Comparison of ENCODE assay signal across 9 cellular contexts in genomic region chr11:117979481-117980211, GRCh38. TPM values are rescaled to one million over a fixed set of nuclear protein-coding genes. Genes with fewer than 3 reads are reported as not detected.
A peak's percentile ranks its signal among the peaks of the same experiment; 100 is the strongest.
DNase-seq lines count a peak whose midpoint lies in the region; ATAC-seq and TF ChIP-seq lines count a peak whose summit lies in the region.
"Had no signal": no experiment of that assay in that cellular context is flagged by ENCODE, and none has a peak within 500 bp of the region (broad histone marks: within the 10 kb centered on the region; RNA-seq: fewer than 3 reads in every experiment).

No MANE protein-coding gene starts in this region.

- H3K27ac Mint-ChIP-seq in CD8-positive, alpha-beta T cell = peak overlapping the region; percentile 49
- peak overlapping the region; percentile 90 for H3K27ac Mint-ChIP-seq in activated CD8-positive, alpha-beta T cell treated with anti-CD3 and anti-CD28 coated beads for 36 hours

- H3K4me1 ChIP-seq in CD8-positive, alpha-beta T cell (ENCODE audit: insufficient read depth, low read length) = peaks cover 70% of the 10 kb centered on the region
- no peaks in the 10 kb centered on the region for H3K4me1 ChIP-seq in mucosa of descending colon (ENCODE audit: low read depth)

- TF ChIP-seq CTCF in CD8-positive, alpha-beta T cell (IDR thresholded peaks at IDR 0.05) = no peak
- TF ChIP-seq CTCF in activated CD8-positive, alpha-beta T cell treated with anti-CD3 and anti-CD28 coated beads for 36 hours (IDR thresholded peaks at IDR 0.05) = no peak
- TF ChIP-seq CTCF in mucosa of descending colon (IDR thresholded peaks at IDR 0.05) = no peak
- no peak for TF ChIP-seq CTCF in GM13976 (IDR thresholded peaks at IDR 0.05; ENCODE audit: borderline replicate concordance, control extremely low read depth, extremely low read depth, insufficient read depth, missing control alignments)

- H3K9me3 ChIP-seq in CD8-positive, alpha-beta T cell (ENCODE audit: low read length) = peaks cover 2% of the 10 kb centered on the region
- H3K9me3 ChIP-seq in mucosa of descending colon = no peaks in the 10 kb centered on the region

- in situ Hi-C loops in GM13976 (cut with MboI; ENCODE audit: low sequenced_read_pairs, unreplicated experiment) = no loop called here

- DNase-seq in CD8-positive, alpha-beta T cell = no peak
- peak; percentile 49 for DNase-seq in activated CD8-positive, alpha-beta T cell treated with anti-CD3 and anti-CD28 coated beads for 36 hours
- DNase-seq in mucosa of descending colon (no peak), iPS-NIHi7 (ENCODE audit: extremely low spot score) (no peak), GM13976 (ENCODE audit: low spot score) (no peak), COR-L47 (lab: John Stamatoyannopoulos, UW) (no peak)
- DNase-seq: NCI-H524 had no signal

- peak overlapping the region; percentile 13 for H3K4me3 Mint-ChIP-seq in CD8-positive, alpha-beta T cell
- H3K4me3 Mint-ChIP-seq in activated CD8-positive, alpha-beta T cell treated with anti-CD3 and anti-CD28 coated beads for 36 hours = no peak overlapping the region

- intact Hi-C loops in CD8-positive, alpha-beta T cell (cut with DNase I, micrococcal nuclease) = no loop called here
- intact Hi-C loops in activated CD8-positive, alpha-beta T cell treated with anti-CD3 and anti-CD28 coated beads for 36 hours (cut with micrococcal nuclease) = no loop called here
- intact Hi-C loops in mucosa of descending colon (cut with DNase I, micrococcal nuclease) = no loop called here

- ATAC-seq in CD8-positive, alpha-beta T cell = peak; percentile 45
- peak; percentile 76 for ATAC-seq in GM21447 (IDR thresholded peaks at IDR 0.05; ENCODE audit: unreplicated experiment)
- peak; percentile 52 for ATAC-seq in activated CD8-positive, alpha-beta T cell treated with anti-CD3 and anti-CD28 coated beads for 36 hours
- ATAC-seq in mucosa of descending colon = peak; percentile 72
- no peak for ATAC-seq in GM19455 (IDR thresholded peaks at IDR 0.05; ENCODE audit: unreplicated experiment)

- CTCF ChIA-PET in CD8-positive, alpha-beta T cell (lab: Charles Lee) = interaction anchor here (0.8 to 5.1 kb wide), 7 partner anchors 9 to 155 kb away, joined by 3 to 45 read pairs (median 14); partner anchors contain the start of gene FXYD2
- CTCF ChIA-PET in activated CD8-positive, alpha-beta T cell treated with anti-CD3 and anti-CD28 coated beads for 36 hours (lab: Charles Lee) = interaction anchor here (1.1 to 31.9 kb wide), 7 partner anchors 19 to 172 kb away, joined by 3 to 386 read pairs (median 4); no protein-coding TSS in a partner anchor

- H3K4me3 ChIP-seq in CD8-positive, alpha-beta T cell (ENCODE audit: low read depth, low read length) = no peak overlapping the region
- H3K4me3 ChIP-seq in mucosa of descending colon = no peak overlapping the region

- POLR2A ChIA-PET in CD8-positive, alpha-beta T cell (lab: Charles Lee) = interaction anchor here (0.8 to 7.8 kb wide), 7 partner anchors 8 to 72 kb away, joined by 3 to 87 read pairs (median 4); partner anchors contain the start of gene IL10RA
- POLR2A ChIA-PET in activated CD8-positive, alpha-beta T cell treated with anti-CD3 and anti-CD28 coated beads for 36 hours (lab: Charles Lee) = interaction anchor here (0.6 to 32.8 kb wide), 7 partner anchors 9 to 749 kb away, joined by 3 to 710 read pairs (median 4); partner anchors contain the start of gene IL10RA

- H3K27me3 Mint-ChIP-seq in CD8-positive, alpha-beta T cell (ENCODE audit: low read depth) = no peaks in the 10 kb centered on the region
- no peaks in the 10 kb centered on the region for H3K27me3 Mint-ChIP-seq in activated CD8-positive, alpha-beta T cell treated with anti-CD3 and anti-CD28 coated beads for 36 hours

- no peaks in the 10 kb centered on the region for H3K27me3 ChIP-seq in CD8-positive, alpha-beta T cell (ENCODE audit: insufficient read depth, low read length)

- H3K4me1 Mint-ChIP-seq in CD8-positive, alpha-beta T cell (ENCODE audit: low read depth) = peaks cover 76% of the 10 kb centered on the region
- H3K4me1 Mint-ChIP-seq in activated CD8-positive, alpha-beta T cell treated with anti-CD3 and anti-CD28 coated beads for 36 hours (ENCODE audit: low read depth) = peaks cover 82% of the 10 kb centered on the region

- no peaks in the 10 kb centered on the region for H3K9me3 Mint-ChIP-seq in CD8-positive, alpha-beta T cell
- peaks cover 6% of the 10 kb centered on the region for H3K9me3 Mint-ChIP-seq in activated CD8-positive, alpha-beta T cell treated with anti-CD3 and anti-CD28 coated beads for 36 hours

- H3K36me3 Mint-ChIP-seq in CD8-positive, alpha-beta T cell = peaks cover 8% of the 10 kb centered on the region
- peaks cover 53% of the 10 kb centered on the region for H3K36me3 Mint-ChIP-seq in activated CD8-positive, alpha-beta T cell treated with anti-CD3 and anti-CD28 coated beads for 36 hours (ENCODE audit: low read depth)

- H3K36me3 ChIP-seq in CD8-positive, alpha-beta T cell (ENCODE audit: insufficient read depth, low read length) = no peaks in the 10 kb centered on the region
- H3K36me3 ChIP-seq in mucosa of descending colon (ENCODE audit: low read depth) = no peaks in the 10 kb centered on the region

- H3K27ac ChIP-seq in CD8-positive, alpha-beta T cell (ENCODE audit: low read depth, low read length) = no peak overlapping the region

RNA-seq across cellular contexts. Expression of gene IL10RA, which starts 6.5 kb away (rescaled TPM):
- 100 to 1,000 TPM; 295 to 299 TPM for total RNA-seq in CD8-positive, alpha-beta T cell
- 10 to 100 TPM; 73.3 to 80.9 TPM for total RNA-seq in activated CD8-positive, alpha-beta T cell treated with anti-CD3 and anti-CD28 coated beads for 36 hours
- 10 to 100 TPM in 2 of 3 donors, 1 to 10 TPM in 1; 9.3 to 25.9 (median 12.5) TPM for total RNA-seq in mucosa of descending colon

RNA-seq across cellular contexts. Expression of gene TMPRSS13, which starts 50.4 kb away (rescaled TPM):
- total RNA-seq in CD8-positive, alpha-beta T cell = 1 to 10 TPM; 1.7 TPM
- 1 to 10 TPM; 3.5 to 4.7 TPM for total RNA-seq in activated CD8-positive, alpha-beta T cell treated with anti-CD3 and anti-CD28 coated beads for 36 hours
- total RNA-seq in mucosa of descending colon = 1 to 10 TPM in 1 of 3 donors, under 1 TPM in 2; 0.32 to 1.9 (median 0.72) TPM
